In genomic region chr22:27987557-27987956, GRCh38 we compare ENCODE assay signal across 11 cellular contexts.
DNase-seq lines count a peak whose midpoint lies in the region; ATAC-seq, FAIRE-seq and TF ChIP-seq lines count a peak whose summit lies in the region.
"Had no signal": no experiment of that assay in that cellular context is flagged by ENCODE, and none has a peak within 500 bp of the region (broad histone marks: within the 10 kb centered on the region; RNA-seq: fewer than 3 reads in every experiment).

No MANE protein-coding gene starts in this region.

- H3K9me3 ChIP-seq in cardiac muscle cell (ENCODE audit: low read depth) (no peaks in the 10 kb centered on the region), tibial artery (no peaks in the 10 kb centered on the region)
- H3K9me3 ChIP-seq: BE2C, right lobe of liver had no signal

- H3K27me3 ChIP-seq in cardiac muscle cell (no peaks in the 10 kb centered on the region), tibial artery (no peaks in the 10 kb centered on the region)
- H3K27me3 ChIP-seq: BE2C, right lobe of liver had no signal

- no peak for ATAC-seq in left cardiac atrium
- no peak for ATAC-seq in GM18519 (IDR thresholded peaks at IDR 0.05; ENCODE audit: low FRiP score, unreplicated experiment)
- no peak for ATAC-seq in HG03439 (IDR thresholded peaks at IDR 0.05; ENCODE audit: unreplicated experiment)
- ATAC-seq: right lobe of liver had no signal

- intact Hi-C loops in left cardiac atrium (cut with DNase I) = no loop called here
- intact Hi-C loops in tibial artery (cut with DNase I; ENCODE audit: low total_unique reads) = no loop called here

- H3K4me1 ChIP-seq in cardiac muscle cell (ENCODE audit: low read depth) = peaks cover 30% of the 10 kb centered on the region
- H3K4me1 ChIP-seq in tibial artery = peaks cover 0 to 15% (median 4%) of the 10 kb centered on the region in 4 donors

- DNase-seq in cardiac muscle cell (ENCODE audit: low read depth in 1 of 2, low spot score in 1 of 2) = peak in 1 of 2 donors; percentile 84
- no peak for DNase-seq in left cardiac atrium
- peak; percentile 6 for DNase-seq in RCC 7860 (ENCODE audit: low spot score)
- peak; percentile 37 for DNase-seq in fibroblast of the conjunctiva (ENCODE audit: low read depth)
- DNase-seq in tibial artery = peak; percentile 6 to 35
- no peak for DNase-seq in NCI-H526 treated with DMSO at 0.1 percent for 48 hours (lab: John Stamatoyannopoulos, UW)
- DNase-seq: BE2C, H7 had no signal

- FAIRE-seq in RCC 7860 (lab: Jason Lieb, UNC) = no peak

- H3K4me3 ChIP-seq in cardiac muscle cell (no peak overlapping the region), tibial artery (no peak overlapping the region)
- H3K4me3 ChIP-seq: right lobe of liver had no signal

- no peak for TF ChIP-seq CTCF in cardiac muscle cell (IDR thresholded peaks at IDR 0.05; ENCODE audit: low read depth, low read length)
- no peak for TF ChIP-seq CTCF in tibial artery (IDR thresholded peaks at IDR 0.05)

- H3K27ac ChIP-seq in cardiac muscle cell (peak overlapping the region; percentile 65), tibial artery (no peak overlapping the region)
- H3K27ac ChIP-seq: right lobe of liver had no signal

- H3K36me3 ChIP-seq in cardiac muscle cell (peaks cover 3% of the 10 kb centered on the region), tibial artery (peaks cover 11 to 98% (median 65%) of the 10 kb centered on the region in 3 donors)

Comparison
In these comparisons a context has a peak if more than half of its experiments do, and no peak if none do; other contexts are left out.
1. DNase-seq: peak in RCC 7860 (single experiment), fibroblast of the conjunctiva (single experiment) and tibial artery (2 of 2); none in left cardiac atrium (single experiment) and NCI-H526 treated with DMSO at 0.1 percent for 48 hours (single experiment).